Comparison of ENCODE assay signal across 29 cellular contexts in genomic region chr3:166810741-166811445, GRCh38.
"Had no signal": no experiment of that assay in that cellular context is flagged by ENCODE, and none has a peak within 500 bp of the region (broad histone marks: within the 10 kb centered on the region; RNA-seq: fewer than 3 reads in every experiment).

No MANE protein-coding gene starts in this region.

- ATAC-seq: activated naive CD4-positive, alpha-beta T cell treated with anti-CD3 and anti-CD28 coated beads, Interleukin-2, amount 50 U/mL, for 72 hours; activated T-cell treated with anti-CD3 and anti-CD28 coated beads, Interleukin-2, amount 50 U/mL, for 72 hours; left colon; pancreas; psoas muscle; stimulated activated memory B cell treated with anti-CD40 and anti-IgM and Interleukin-4, amounts not matched to agents 10 μg/mL and 1 μg/mL and 100 μg/mL, for 72 hours; stimulated activated naive CD8-positive, alpha-beta T cell treated with anti-CD3 and anti-CD28 coated beads, Interleukin-15, amount 100 ng/mL, for 72 hours had no signal

- H3K4me1 ChIP-seq: psoas muscle, sigmoid colon, thyroid gland had no signal

- H3K9me3 ChIP-seq: pancreas, psoas muscle, thyroid gland had no signal

- H3K4me3 ChIP-seq: cardiac muscle cell, coronary artery, dorsolateral prefrontal cortex, pancreas, psoas muscle, sigmoid colon, thyroid gland had no signal

- H3K27me3 ChIP-seq: cardiac muscle cell, dorsolateral prefrontal cortex, sigmoid colon, thyroid gland had no signal

- DNase-seq: activated B cell treated with CpG ODN at 0.5 μM for 24 hours; activated naive CD4-positive, alpha-beta T cell; activated T-cell treated with anti-CD3 and anti-CD28 coated beads for 4 hours; activated T-cell treated with anti-CD3 and anti-CD28 coated beads, Interleukin-2, amount 50 U/mL, for 72 hours; cerebellar nuclear complex; dorsolateral prefrontal cortex; effector memory CD4-positive, alpha-beta T cell; erythroblast; head of caudate nucleus; hippocampal formation; immature natural killer cell; kidney; left colon; mammary epithelial cell; naive B cell; nephron progenitor cell; nucleus accumbens; pancreas; psoas muscle; sigmoid colon; small intestine; stimulated activated CD4-positive, alpha-beta T cell treated with anti-CD3 and anti-CD28 coated beads, Interleukin-4, amount 100 ng/mL, for 4 hours; stimulated activated CD8-positive, alpha-beta memory T cell treated with anti-CD3 and anti-CD28 coated beads, Interleukin-4, amount 100 ng/mL, for 48 hours; stimulated activated naive CD8-positive, alpha-beta T cell treated with anti-CD3 and anti-CD28 coated beads, Interleukin-15, amount 100 ng/mL, for 72 hours; thyroid gland had no signal

- H3K36me3 ChIP-seq: cardiac muscle cell, pancreas, sigmoid colon, thyroid gland had no signal

- H3K27ac ChIP-seq: cardiac muscle cell, coronary artery, dorsolateral prefrontal cortex, pancreas, psoas muscle, sigmoid colon, thyroid gland had no signal
